15 cellular contexts compared by ENCODE assay signal in the genomic region with DNA sequence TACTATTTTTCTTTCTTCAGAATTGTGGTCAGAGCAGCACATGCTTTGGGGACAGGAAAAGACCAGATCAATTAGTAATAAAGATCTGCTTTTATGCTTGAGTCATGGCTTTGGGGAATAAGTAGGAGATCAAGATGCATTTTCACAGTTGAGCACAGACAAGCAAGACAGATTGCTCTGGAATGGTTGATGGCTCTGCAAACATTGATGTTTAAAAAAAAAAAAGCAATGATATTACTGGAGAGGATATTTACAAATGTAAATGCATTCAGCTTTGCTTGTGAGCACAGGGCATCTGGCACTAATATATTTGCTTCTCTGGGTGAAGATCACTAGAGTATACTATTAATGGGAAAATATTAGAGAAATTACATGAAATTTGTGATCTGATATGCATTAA.
"Had no signal": no experiment of that assay in that cellular context is flagged by ENCODE, and none has a peak within 500 bp of the region (broad histone marks: within the 10 kb centered on the region; RNA-seq: fewer than 3 reads in every experiment).

No MANE protein-coding gene starts in this region.

- H3K9me3 ChIP-seq: gastrocnemius medialis, heart left ventricle, left ventricle myocardium inferior, right lobe of liver, stomach, testis had no signal

- H3K36me3 ChIP-seq: gastrocnemius medialis, heart left ventricle, left ventricle myocardium inferior, right lobe of liver, stomach had no signal

- H3K4me3 ChIP-seq: gastrocnemius medialis, heart left ventricle, left ventricle myocardium inferior, right lobe of liver, smooth muscle cell, stomach, testis had no signal

- H3K4me1 ChIP-seq: gastrocnemius medialis, heart left ventricle, left ventricle myocardium inferior, right lobe of liver, stomach, testis had no signal

- H3K27me3 ChIP-seq: gastrocnemius medialis, heart left ventricle, right lobe of liver, stomach, testis had no signal

- H3K27ac ChIP-seq: gastrocnemius medialis, heart left ventricle, left ventricle myocardium inferior, right lobe of liver, stomach, testis had no signal

- DNase-seq: activated CD4-positive, alpha-beta T cell treated with anti-CD3 and anti-CD28 coated beads for 36 hours; activated CD4-positive, alpha-beta T cell treated with anti-CD3 and anti-CD28 coated beads, Interleukin-2, amount 50 U/mL, for 48 hours; cerebellar nuclear complex; cortex of kidney; effector CD4-positive, alpha-beta T cell; gastrocnemius medialis; heart left ventricle; kidney glomerular epithelial cell; left ventricle myocardium inferior; mammary epithelial cell; right lobe of liver; stimulated activated CD4-positive, alpha-beta T cell treated with anti-CD3 and anti-CD28 coated beads, Interleukin-4, amount 100 ng/mL, for 1 hour; stomach; testis had no signal

- ATAC-seq: activated CD4-positive, alpha-beta T cell treated with anti-CD3 and anti-CD28 coated beads for 36 hours; gastrocnemius medialis; heart left ventricle; right lobe of liver had no signal

- H3K4me2 ChIP-seq: smooth muscle cell had no signal
